In the genomic region with DNA sequence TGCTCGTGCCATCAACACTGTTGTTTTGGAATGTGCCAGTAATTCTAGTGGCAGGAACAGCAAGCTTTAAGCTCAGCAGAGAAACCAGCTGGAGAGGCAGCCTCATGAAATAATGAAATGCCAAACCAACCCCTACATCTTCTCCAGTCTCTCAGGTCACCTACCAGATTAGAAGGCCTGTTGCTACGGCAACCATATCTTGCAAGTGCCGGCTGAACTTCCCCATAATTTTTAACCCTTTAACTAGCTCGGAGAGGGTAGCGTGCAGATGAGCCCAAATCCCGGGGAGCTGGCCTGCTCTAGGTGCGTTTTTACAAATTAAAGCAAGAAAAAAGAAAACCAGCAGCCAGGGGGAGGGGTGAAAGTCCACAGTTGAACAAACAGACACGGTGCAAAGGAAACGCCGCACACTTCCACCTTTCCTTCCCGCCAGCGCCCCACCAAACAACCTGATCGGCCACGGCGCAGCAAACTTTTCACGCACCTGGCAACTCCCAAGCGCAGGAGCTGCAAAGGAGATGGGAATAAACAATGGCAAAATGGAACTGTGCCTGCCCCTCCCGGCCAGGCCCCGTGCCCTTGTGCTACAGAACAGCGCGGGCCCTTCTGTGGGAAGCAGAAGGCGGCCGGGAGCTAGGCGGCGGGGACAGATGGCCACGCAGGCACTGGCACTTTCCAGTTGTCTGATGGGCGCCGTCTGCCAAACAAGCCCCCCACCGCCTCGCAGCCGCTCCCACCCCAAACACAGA, we compare ENCODE assay signal across 9 cellular contexts. TPM values are rescaled to one million over a fixed set of nuclear protein-coding genes. Genes with fewer than 3 reads are reported as not detected.
A peak's percentile ranks its signal among the peaks of the same experiment; 100 is the strongest.
DNase-seq lines count a peak whose midpoint lies in the region; ATAC-seq, FAIRE-seq and TF ChIP-seq lines count a peak whose summit lies in the region.
"Had no signal": no experiment of that assay in that cellular context is flagged by ENCODE, and none has a peak within 500 bp of the region (broad histone marks: within the 10 kb centered on the region; RNA-seq: fewer than 3 reads in every experiment).

No MANE protein-coding gene starts in this region.

- no peak overlapping the region for H3K4ac ChIP-seq in neuronal stem cell (ENCODE audit: low read length)

- WGBS in GM12878 (ENCODE audit: insufficient coverage, insufficient replicate concordance, low lambda C conversion rate, missing lambda C conversion rate), result 7% methylated on average over 31 of the region's 31 CpGs
- WGBS in neuronal stem cell (ENCODE audit: extremely low coverage in 2 of 2, insufficient read length in 2 of 2, insufficient replicate concordance in 1 of 2), 2 donors, result no CpG with 5 or more reads among the region's 31 CpGs

- H3K9ac ChIP-seq in GM12878 (ENCODE audit: control insufficient read depth, insufficient read depth, low read length) (peak overlapping the region; percentile 43), neuronal stem cell (ENCODE audit: low read depth, low read length, poor library complexity) (peak overlapping the region; percentile 16)

- no peak overlapping the region for H4K8ac ChIP-seq in neuronal stem cell (ENCODE audit: low read depth, low read length)

- peak overlapping the region; percentile 25 for H3K23ac ChIP-seq in neuronal stem cell (ENCODE audit: low read depth, low read length, poor library complexity)

- peak overlapping the region; percentile 34 for H3K4me3 ChIP-seq in GM12878
- no peak overlapping the region for H3K4me3 ChIP-seq in neuronal stem cell (ENCODE audit: low read length in 2 of 2)

- no peak for DNase-seq in GM12892 (ENCODE audit: insufficient read length)
- peak; percentile 74 to 76 for DNase-seq in Kasumi-1 (lab: John Stamatoyannopoulos, UW)
- DNase-seq in GM12878 (ENCODE audit: low read depth, low spot score), result no peak
- DNase-seq in neuronal stem cell (ENCODE audit: low spot score), result no peak
- DNase-seq in putamen (ENCODE audit: low spot score), result no peak

- POLR2A ChIA-PET in GM12878 (lab: Charles Lee), result interaction anchor here (0.8 to 1.8 kb wide), 3 partner anchors 15 to 51 kb away, joined by 4 to 11 read pairs (median 7); a partner anchor contains a TSS

- no peak for TF ChIP-seq EP300 in GM12878 (IDR thresholded peaks at IDR 0.05; ENCODE audit: borderline replicate concordance in 1 of 2, control insufficient read depth in 1 of 2, low read depth in 2 of 2, low read length in 2 of 2)

- H3K14ac ChIP-seq in neuronal stem cell (ENCODE audit: low read length), result no peak overlapping the region

- H4K20me1 ChIP-seq in GM12878 (ENCODE audit: control insufficient read depth, insufficient read depth), result no peaks in the 10 kb centered on the region

- H3K79me2 ChIP-seq in GM12878 (ENCODE audit: control insufficient read depth, insufficient read depth, low read length), result peaks cover 27% of the 10 kb centered on the region

- H3K27ac ChIP-seq in GM12878 (ENCODE audit: control insufficient read depth, insufficient read depth), result peak overlapping the region; percentile 66
- no peak overlapping the region for H3K27ac ChIP-seq in neuronal stem cell (replicated peaks; ENCODE audit: low read length)

- no peak overlapping the region for H2BK120ac ChIP-seq in neuronal stem cell (ENCODE audit: low read depth, low read length)

- H2AK5ac ChIP-seq in neuronal stem cell (ENCODE audit: low read depth, low read length), result peak overlapping the region; percentile 11

- in situ Hi-C loops in GM12878 (cut with MboI), result no loop called here

- no TSS peak for BruUV-seq in GM12878 (replicated peaks; lab: Mats Ljungman, UMichigan)

- RAD21 ChIA-PET in GM12878 (lab: Charles Lee; ENCODE audit: unreplicated experiment), result interaction anchor here (1.2 to 2.3 kb wide), 5 partner anchors 21 to 133 kb away, joined by 3 to 8 read pairs (median 5); a partner anchor contains a TSS

- peaks cover 8% of the 10 kb centered on the region for H3K79me1 ChIP-seq in neuronal stem cell (ENCODE audit: low read depth, low read length)

- CTCF ChIA-PET in GM12878 (lab: Yijun Ruan, JAX), result interaction anchor here (0.7 to 1.4 kb wide), 2 partner anchors 45 to 83 kb away, joined by 3 to 5 read pairs; no protein-coding TSS in a partner anchor

- H2BK15ac ChIP-seq in neuronal stem cell (ENCODE audit: low read length), result peak overlapping the region; percentile 28

- TF ChIP-seq CTCF in GM12878 (IDR thresholded peaks at IDR 0.05 in 2 of 3, conservative IDR thresholded peaks at IDR 0.05 in 1 of 3; ENCODE audit: control insufficient read depth in 2 of 3, extremely low read depth in 1 of 3, insufficient read depth in 1 of 3, low read depth in 3 of 3, low read length in 3 of 3), result no peak

- H2BK12ac ChIP-seq in neuronal stem cell (ENCODE audit: low read length), result no peak overlapping the region

- H3K27me3 ChIP-seq in GM12878 (replicated peaks in 1 of 2; ENCODE audit: control insufficient read depth in 2 of 2, insufficient read depth in 2 of 2, low read length in 1 of 2), result no peaks in the 10 kb centered on the region
- H3K27me3 ChIP-seq in neuronal stem cell (ENCODE audit: control insufficient read depth in 3 of 3, insufficient read depth in 3 of 3, low read depth in 1 of 3, low read length in 3 of 3), result no peaks in the 10 kb centered on the region
- H3K27me3 ChIP-seq: esophagus muscularis mucosa had no signal

- no peak for TF ChIP-seq POLR2A in GM12892 (IDR thresholded peaks at IDR 0.05; ENCODE audit: low read depth, low read length)
- TF ChIP-seq POLR2A in GM12878 (IDR thresholded peaks at IDR 0.05; ENCODE audit: low read depth, low read length), result no peak

- no peaks in the 10 kb centered on the region for H3K9me3 ChIP-seq in GM12878 (replicated peaks; ENCODE audit: control insufficient read depth, insufficient read depth, low read length)
- H3K9me3 ChIP-seq in neuronal stem cell (replicated peaks in 1 of 2; ENCODE audit: control insufficient read depth in 2 of 2, insufficient read depth in 1 of 2, low read depth in 1 of 2, low read length in 2 of 2), result no peaks in the 10 kb centered on the region
- H3K9me3 ChIP-seq: esophagus muscularis mucosa had no signal

- ATAC-seq in GM12878 (peak; percentile 63), HG03280 (IDR thresholded peaks at IDR 0.05; ENCODE audit: unreplicated experiment) (no peak), HG02642 (IDR thresholded peaks at IDR 0.05; ENCODE audit: poor library complexity, unreplicated experiment) (no peak), GM21529 (IDR thresholded peaks at IDR 0.05; ENCODE audit: unreplicated experiment) (no peak)

- H3K18ac ChIP-seq in neuronal stem cell (ENCODE audit: low read length), result peak overlapping the region; percentile 53

- H3K4me1 ChIP-seq in GM12878 (ENCODE audit: control insufficient read depth, insufficient read depth, low read length), result peaks cover 20% of the 10 kb centered on the region
- H3K4me1 ChIP-seq in neuronal stem cell (ENCODE audit: control insufficient read depth in 2 of 2, insufficient read depth in 1 of 2, low read depth in 1 of 2, low read length in 2 of 2), result peaks cover 38 to 39% of the 10 kb centered on the region in 2 donors

- H3K4me2 ChIP-seq in GM12878 (ENCODE audit: control insufficient read depth, insufficient read depth) (peak overlapping the region; percentile 51), neuronal stem cell (ENCODE audit: insufficient read depth, low read length, poor library complexity, severe bottlenecking) (no peak overlapping the region)

- intact Hi-C loops in GM12878 (cut with micrococcal nuclease; ENCODE audit: unreplicated experiment), result loop anchor here (1.0 to 5.0 kb wide), 3 partner anchors 20 to 133 kb away; a partner anchor contains a TSS

- TF ChIP-seq RAD21 in GM12878 (IDR thresholded peaks at IDR 0.05; ENCODE audit: insufficient read depth, low read depth, low read length), result no peak

- peaks cover 0 to 6% of the 10 kb centered on the region in 2 experiments; a peak in 2 of 4 replicates for H3K36me3 ChIP-seq in GM12878 (ENCODE audit: control insufficient read depth in 2 of 2, insufficient read depth in 2 of 2, low read length in 1 of 2)
- peaks cover 2 to 58% of the 10 kb centered on the region in 2 donors for H3K36me3 ChIP-seq in neuronal stem cell (replicated peaks in 1 of 2; ENCODE audit: control insufficient read depth in 2 of 2, insufficient read depth in 2 of 2, low read length in 2 of 2)
- H3K36me3 ChIP-seq: esophagus muscularis mucosa had no signal

- H4K91ac ChIP-seq in neuronal stem cell (ENCODE audit: low read depth, low read length, poor library complexity), result no peak overlapping the region

- SMC1A ChIA-PET in GM12878 (lab: Charles Lee; ENCODE audit: uncharacterized antibody, unreplicated experiment), result interaction anchor here (0.8 to 1.4 kb wide), 7 partner anchors 13 to 230 kb away, joined by 3 to 7 read pairs (median 3); a partner anchor contains a TSS

- peak; percentile 9 for FAIRE-seq in GM12892 (lab: Jason Lieb, UNC)
- FAIRE-seq in GM12878 (lab: Jason Lieb, UNC), result peak; percentile 75

- peak overlapping the region; percentile 32 for H2BK5ac ChIP-seq in neuronal stem cell (ENCODE audit: low read length)

- H2AFZ ChIP-seq in GM12878 (ENCODE audit: control insufficient read depth, low read depth, low read length) (peak overlapping the region; percentile 11), neuronal stem cell (ENCODE audit: low read length) (no peak overlapping the region)

TF ChIP-seq in GM12878, 131 proteins besides CTCF, POLR2A, EP300 and RAD21 (continues in another document):
- no peak for TF ChIP-seq ESRRA (IDR thresholded peaks at IDR 0.05; ENCODE audit: low read length)
- TF ChIP-seq, protein P1, sequence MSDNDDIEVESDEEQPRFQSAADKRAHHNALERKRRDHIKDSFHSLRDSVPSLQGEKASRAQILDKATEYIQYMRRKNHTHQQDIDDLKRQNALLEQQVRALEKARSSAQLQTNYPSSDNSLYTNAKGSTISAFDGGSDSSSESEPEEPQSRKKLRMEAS (IDR thresholded peaks at IDR 0.05; ENCODE audit: low read depth, low read length), result 0 out of 2 replicates have a peak, but pooled peaks have one; percentile 1

RNA-seq across cellular contexts. Expression of a gene that starts 50.1 kb away (rescaled TPM):
- polyA plus RNA-seq in GM12892 (2012; ENCODE audit: missing spikeins), result 15.7 TPM
- 27.4 and 27.5 TPM in 2 replicates for total RNA-seq in GM12878 (2013; cell fraction: nucleolus; rRNA removed)
- total RNA-seq in GM12878 (2014; rRNA removed) (15.8 and 16.1 TPM in 2 replicates), GM12878 (2014; rRNA removed; fragmentation: Illumina TruSeq; extraction: Trizol) (16.7 and 21.5 TPM in 2 replicates), GM12878 (2021) (50.4 and 51.7 TPM in 2 replicates)
- 10.0 TPM for polyA plus RNA-seq in GM12878 (2011; ENCODE audit: low read depth)
- polyA plus RNA-seq in GM12878 (2011; rRNA removed) (8.1 and 18.0 TPM in 2 replicates), GM12878 (2014; fragmentation: Illumina TruSeq; extraction: Trizol) (38.8 and 40.3 TPM in 2 replicates), GM12878 (2014; fragmentation: Nextera tagmentation; extraction: Ambion mirVana) (1 to 10 TPM; 4.1 to 7.9 TPM), GM12878 (2014; rRNA removed) (30.1 and 41.9 TPM in 2 replicates), GM12878 (2016; fragmentation: Nextera tagmentation; extraction: Ambion mirVana) (1 to 10 TPM; 6.4 to 6.6 TPM)
- polyA plus RNA-seq in GM12878 (2011; cell fraction: cytosol; rRNA removed), result 15.5 and 16.6 TPM in 2 replicates
- 31.4 and 44.2 TPM in 2 replicates for polyA plus RNA-seq in GM12878 (2011; cell fraction: nucleus; rRNA removed)
- polyA plus RNA-seq in GM12878 (2012), result 22.0 and 30.8 TPM in 2 replicates
- polyA minus RNA-seq in GM12878 (2011; rRNA and poly(A)+ RNA removed), result 9.3 and 10.4 TPM in 2 replicates
- polyA minus RNA-seq in GM12878 (2011; cell fraction: cytosol; rRNA and poly(A)+ RNA removed), result 7.1 and 10.2 TPM in 2 replicates
- polyA minus RNA-seq in GM12878 (2011; cell fraction: nucleus; rRNA and poly(A)+ RNA removed), result 3.7 and 11.5 TPM in 2 replicates
- polyA plus RNA-seq in neuronal stem cell (2013, experiment 1 of 2), result 127 TPM
- 133 TPM for polyA plus RNA-seq in neuronal stem cell (2013, experiment 2 of 2)

Comparison
In these comparisons a context has a peak if more than half of its experiments do, and no peak if none do; other contexts are left out.
1. DNase-seq: peak in Kasumi-1 (2 of 2); none in GM12892 (single experiment), GM12878 (single experiment), neuronal stem cell (single experiment) and putamen (single experiment).